10 cellular contexts compared by ENCODE assay signal in the genomic region with DNA sequence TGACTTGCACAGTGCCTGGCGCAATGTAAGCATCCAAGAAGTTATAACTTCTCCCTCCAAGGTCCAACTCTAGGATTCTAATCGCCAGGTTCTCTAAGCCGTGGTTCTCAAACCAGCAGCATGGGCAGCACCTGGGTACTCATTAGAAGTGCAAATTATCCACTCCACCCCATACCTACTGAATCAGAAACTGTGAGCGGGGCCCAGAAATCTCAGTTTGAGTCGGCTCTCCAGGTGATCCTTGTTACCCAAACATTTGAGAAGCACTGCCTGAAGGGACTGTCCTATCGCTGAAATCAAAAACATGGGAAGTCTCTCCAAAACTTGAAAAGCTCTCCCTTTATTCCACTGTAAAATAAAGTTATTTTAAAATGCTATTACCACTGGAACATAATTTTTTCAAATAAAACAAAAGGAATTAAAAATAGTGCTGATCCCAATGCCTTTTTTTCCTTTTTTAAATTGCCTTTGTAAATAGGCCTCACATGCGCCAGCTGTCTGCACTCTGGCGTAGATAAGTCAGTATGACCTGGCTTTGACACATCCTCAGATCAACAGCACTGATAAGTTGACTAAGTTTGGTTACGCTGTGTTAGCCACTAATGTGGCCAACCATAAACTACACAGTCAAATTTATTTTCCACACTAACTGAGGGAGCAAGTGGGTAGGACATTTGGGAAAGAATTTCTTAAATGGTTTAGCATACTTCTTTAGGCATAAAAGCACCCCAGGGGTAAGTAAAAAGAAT. TPM values are rescaled to one million over a fixed set of nuclear protein-coding genes. Genes with fewer than 3 reads are reported as not detected.
DNase-seq lines count a peak whose midpoint lies in the region; ATAC-seq and TF ChIP-seq lines count a peak whose summit lies in the region.
"Had no signal": no experiment of that assay in that cellular context is flagged by ENCODE, and none has a peak within 500 bp of the region (broad histone marks: within the 10 kb centered on the region; RNA-seq: fewer than 3 reads in every experiment).

No MANE protein-coding gene starts in this region.

- H3K4me1 Mint-ChIP-seq in type B pancreatic cell (ENCODE audit: unreplicated experiment): peaks cover 8% of the 10 kb centered on the region

- H3K36me3 Mint-ChIP-seq in type B pancreatic cell: no peaks in the 10 kb centered on the region

- H3K27me3 ChIP-seq in left ventricle myocardium inferior (ENCODE audit: low read depth) (no peaks in the 10 kb centered on the region), tibial nerve (no peaks in the 10 kb centered on the region)

- no peak for TF ChIP-seq POLR2A in tibial nerve (IDR thresholded peaks at IDR 0.05)

- no peak overlapping the region for H3K4me3 Mint-ChIP-seq in type B pancreatic cell

- H3K9me3 ChIP-seq in left ventricle myocardium inferior (replicated peaks) (no peaks in the 10 kb centered on the region), tibial nerve (no peaks in the 10 kb centered on the region)
- H3K9me3 ChIP-seq: thoracic aorta had no signal

- H3K27me3 Mint-ChIP-seq in type B pancreatic cell: no peaks in the 10 kb centered on the region

- H3K36me3 ChIP-seq in left ventricle myocardium inferior (no peaks in the 10 kb centered on the region), tibial nerve (no peaks in the 10 kb centered on the region)
- H3K36me3 ChIP-seq: thoracic aorta had no signal

- H3K4me1 ChIP-seq in left ventricle myocardium inferior: no peaks in the 10 kb centered on the region
- H3K4me1 ChIP-seq in tibial nerve: no peaks in the 10 kb centered on the region

- peak; percentile 37 to 65 for ATAC-seq in left cardiac atrium
- ATAC-seq in HG03039 (IDR thresholded peaks at IDR 0.05; ENCODE audit: unreplicated experiment): no peak

- peak overlapping the region; percentile 46 for H3K27ac Mint-ChIP-seq in type B pancreatic cell

- no peak for TF ChIP-seq CTCF in left ventricle myocardium inferior (IDR thresholded peaks at IDR 0.05; ENCODE audit: borderline replicate concordance)
- no peak for TF ChIP-seq CTCF in epithelial cell of esophagus (IDR thresholded peaks at IDR 0.05; ENCODE audit: insufficient read depth, low read depth, low read length, missing control alignments)
- no peak for TF ChIP-seq CTCF in type B pancreatic cell (conservative IDR thresholded peaks at IDR 0.05)
- TF ChIP-seq CTCF in tibial nerve (IDR thresholded peaks at IDR 0.05): no peak

- intact Hi-C loops in left cardiac atrium (cut with DNase I): no loop called here
- intact Hi-C loops in left ventricle myocardium inferior (cut with micrococcal nuclease): no loop called here

- no peak for TF ChIP-seq EP300 in tibial nerve (IDR thresholded peaks at IDR 0.05)

- H3K9me3 Mint-ChIP-seq in type B pancreatic cell: no peaks in the 10 kb centered on the region

- H3K4me3 ChIP-seq in left ventricle myocardium inferior: no peak overlapping the region
- no peak overlapping the region for H3K4me3 ChIP-seq in epithelial cell of esophagus (ENCODE audit: low read length)
- H3K4me3 ChIP-seq in tibial nerve: no peak overlapping the region
- H3K4me3 ChIP-seq: thoracic aorta had no signal

- WGBS in tibial nerve, 2 donors: 72 to 84% methylated on average over 9 of the region's 9 CpGs

- POLR2A ChIA-PET in HEK293T (lab: Yijun Ruan, JAX): interaction anchor here (1.1 kb wide), 1 partner anchor 8 kb away, joined by 3 read pairs; the partner anchor contains the start of gene CTR9

- DNase-seq in left cardiac atrium (no peak), left ventricle myocardium inferior (no peak), T-helper 1 cell (peak in 3 of 5 donors; percentile 20 to 77 (median 22)), epithelial cell of esophagus (ENCODE audit: low read depth) (peak; percentile 35), type B pancreatic cell (ENCODE audit: extremely low spot score, unreplicated experiment) (no peak), tibial nerve (ENCODE audit: low spot score in 2 of 2) (no peak), HEK293T (ENCODE audit: extremely low spot score) (no peak)
- DNase-seq: NCI-H524 had no signal

- H3K27ac ChIP-seq in left ventricle myocardium inferior (replicated peaks) (no peak overlapping the region), tibial nerve (no peak overlapping the region)
- H3K27ac ChIP-seq: thoracic aorta had no signal

- CTCF ChIA-PET in HEK293T (lab: Yijun Ruan, JAX): interaction anchor here (1.0 kb wide), 1 partner anchor 202 kb away, joined by 3 read pairs; the partner anchor contains the start of gene RNF141

TF ChIP-seq in HEK293T, 16 proteins besides CTCF, POLR2A, EP300 and RAD21:
- TF ChIP-seq NFRKB (IDR thresholded peaks at IDR 0.05) (no peak), SP1 (IDR thresholded peaks at IDR 0.05) (no peak), TARDBP (IDR thresholded peaks at IDR 0.05) (no peak), FOXM1 (IDR thresholded peaks at IDR 0.05; ENCODE audit: borderline replicate concordance) (no peak), SUZ12 (IDR thresholded peaks at IDR 0.05) (no peak), FOXA1 (IDR thresholded peaks at IDR 0.05) (no peak), CTBP1 (IDR thresholded peaks at IDR 0.05; ENCODE audit: borderline replicate concordance) (no peak), PKNOX1 (IDR thresholded peaks at IDR 0.05) (no peak), BHLHE40 (IDR thresholded peaks at IDR 0.05; ENCODE audit: borderline replicate concordance) (no peak), L3MBTL2 (conservative IDR thresholded peaks at IDR 0.05) (no peak), LEF1 (IDR thresholded peaks at IDR 0.05; ENCODE audit: borderline replicate concordance) (no peak), ARNT (IDR thresholded peaks at IDR 0.05) (no peak), FOXK2 (IDR thresholded peaks at IDR 0.05) (no peak), HDGF (IDR thresholded peaks at IDR 0.05; ENCODE audit: borderline replicate concordance) (no peak)

RNA-seq across cellular contexts. Expression of gene CTR9, which starts 8.4 kb away (rescaled TPM):
- total RNA-seq in left cardiac atrium (10 to 100 TPM; 22.5 to 24.5 TPM), left ventricle myocardium inferior (22.9 TPM), type B pancreatic cell (ENCODE audit: low replicate concordance) (35.6 and 44.0 TPM in 2 replicates), tibial nerve (10 to 100 TPM; 14.5 to 26.4 (median 19.6) TPM)

RNA-seq across cellular contexts. Expression of gene IRAG1, which starts 49.1 kb away (rescaled TPM):
- total RNA-seq in left cardiac atrium (10 to 100 TPM in 1 of 2 donors, 1 to 10 TPM in 1; 9.7 to 15.6 TPM), left ventricle myocardium inferior (5.1 TPM), type B pancreatic cell (ENCODE audit: low replicate concordance) (1.5 and 5.1 TPM in 2 replicates), tibial nerve (10 to 100 TPM in 2 of 4 donors, 1 to 10 TPM in 2; 5.9 to 23.1 (median 11.4) TPM)

Comparison
In these comparisons a context has a peak if more than half of its experiments do, and no peak if none do; other contexts are left out.
1. DNase-seq: peak in T-helper 1 cell (3 of 5) and epithelial cell of esophagus (single experiment); none in left cardiac atrium (single experiment), left ventricle myocardium inferior (single experiment), type B pancreatic cell (single experiment), tibial nerve (0 of 2) and HEK293T (single experiment).